In the genomic region with DNA sequence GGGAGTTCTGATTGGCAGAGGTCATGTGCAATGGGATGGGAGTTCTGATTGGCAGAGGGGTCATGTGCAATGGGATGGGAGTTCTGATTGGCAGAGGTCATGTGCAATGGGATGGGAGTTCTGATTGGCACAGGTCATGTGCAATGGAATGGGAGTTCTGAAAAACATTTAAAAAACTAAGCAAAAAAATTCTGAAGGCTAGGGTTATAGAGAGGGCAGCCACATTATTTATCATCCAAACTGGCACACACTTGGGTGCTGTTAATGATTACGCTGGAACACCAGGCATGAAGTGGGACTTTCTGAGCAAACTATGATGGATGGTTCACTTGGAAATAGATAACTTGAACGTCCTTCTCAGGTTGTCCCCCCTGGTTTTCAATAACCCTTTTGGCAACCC, we compare ENCODE assay signal across 31 cellular contexts.
"Had no signal": no experiment of that assay in that cellular context is flagged by ENCODE, and none has a peak within 500 bp of the region (broad histone marks: within the 10 kb centered on the region; RNA-seq: fewer than 3 reads in every experiment).

No MANE protein-coding gene starts in this region.

- H3K4me3 ChIP-seq: ascending aorta, heart left ventricle, sigmoid colon, stomach, tibial artery, upper lobe of right lung had no signal

- H3K27me3 ChIP-seq: ascending aorta, brain microvascular endothelial cell, neutrophil, sigmoid colon, stomach, tibial artery, upper lobe of right lung had no signal

- H3K9me3 ChIP-seq: ascending aorta, heart left ventricle, neutrophil, sigmoid colon, stomach, tibial artery, upper lobe of right lung had no signal

- ATAC-seq: activated CD4-positive, CD25-positive, alpha-beta regulatory T cell treated with anti-CD3 and anti-CD28 coated beads, Interleukin-2, amount 50 U/mL, for 24 hours; effector memory CD8-positive, alpha-beta T cell; heart left ventricle; left ventricle myocardium superior; stimulated activated effector memory CD8-positive, alpha-beta T cell treated with anti-CD3 and anti-CD28 coated beads, Interleukin-12 subunit alpha, Interleukin-12 subunit beta, amount 100 ng/mL, for 72 hours; upper lobe of right lung had no signal

- H3K9me3 Mint-ChIP-seq: activated naive CD4-positive, alpha-beta T cell treated with anti-CD3 and anti-CD28 coated beads for 36 hours; activated naive CD8-positive, alpha-beta T cell treated with anti-CD3 and anti-CD28 coated beads, Interleukin-2, amount 10 ng/mL, durations not matched to agents 7 days and 5 days; immature natural killer cell; nephron progenitor cell; T-helper 1 cell treated with Interleukin-12 subunit alpha and Interleukin-12 subunit beta and Interleukin-4 antibody, amounts not matched to agents 30 μg/mL and 1 μg/mL, for 36 hours had no signal

- H3K36me3 Mint-ChIP-seq: activated naive CD8-positive, alpha-beta T cell treated with anti-CD3 and anti-CD28 coated beads, Interleukin-2, amount 10 ng/mL, durations not matched to agents 7 days and 5 days; immature natural killer cell; stimulated activated effector memory CD8-positive, alpha-beta T cell treated with anti-CD3 and anti-CD28 coated beads, Interleukin-12 subunit alpha, Interleukin-12 subunit beta, amount 100 ng/mL, for 72 hours had no signal

- DNase-seq: activated CD4-positive, alpha-beta T cell treated with anti-CD3 and anti-CD28 coated beads for 48 hours; activated CD4-positive, alpha-beta T cell treated with anti-CD3 and anti-CD28 coated beads, Interleukin-2, amount 50 U/mL, for 48 hours; activated effector memory CD4-positive, alpha-beta T cell treated with anti-CD3 and anti-CD28 coated beads, Interleukin-2, amount 50 U/mL, for 16 hours; activated naive CD4-positive, alpha-beta T cell treated with anti-CD3 and anti-CD28 coated beads for 36 hours; activated naive CD8-positive, alpha-beta T cell treated with anti-CD3 and anti-CD28 coated beads, Interleukin-2, amount 10 ng/mL, durations not matched to agents 7 days and 5 days; brain microvascular endothelial cell; caudate nucleus; cortex of kidney; effector memory CD8-positive, alpha-beta T cell; foreskin fibroblast; heart left ventricle; hypothalamus; immature natural killer cell; left ventricle myocardium superior; mammary epithelial cell; nephron progenitor cell; retina; sigmoid colon; small intestine; stimulated activated CD4-positive, alpha-beta T cell treated with anti-CD3 and anti-CD28 coated beads, Interleukin-4, amount 100 ng/mL, for 24 hours; stomach; T-helper 9 cell; tibial artery; upper lobe of right lung; WERI-Rb-1 had no signal

- H3K36me3 ChIP-seq: ascending aorta, brain microvascular endothelial cell, heart left ventricle, neutrophil, sigmoid colon, stomach, tibial artery, upper lobe of right lung, WERI-Rb-1 had no signal

- H3K27ac ChIP-seq: ascending aorta, brain microvascular endothelial cell, heart left ventricle, neutrophil, sigmoid colon, stomach, tibial artery, upper lobe of right lung, WERI-Rb-1 had no signal

- H3K27ac Mint-ChIP-seq: activated naive CD4-positive, alpha-beta T cell treated with anti-CD3 and anti-CD28 coated beads for 36 hours; activated naive CD8-positive, alpha-beta T cell treated with anti-CD3 and anti-CD28 coated beads, Interleukin-2, amount 10 ng/mL, durations not matched to agents 7 days and 5 days; effector memory CD8-positive, alpha-beta T cell; immature natural killer cell; nephron progenitor cell; progenitor cell of endocrine pancreas; stimulated activated effector memory CD8-positive, alpha-beta T cell treated with anti-CD3 and anti-CD28 coated beads, Interleukin-12 subunit alpha, Interleukin-12 subunit beta, amount 100 ng/mL, for 72 hours; T-helper 1 cell treated with Interleukin-12 subunit alpha and Interleukin-12 subunit beta and Interleukin-4 antibody, amounts not matched to agents 30 μg/mL and 1 μg/mL, for 36 hours had no signal

- H3K4me1 ChIP-seq: ascending aorta, sigmoid colon, stomach, tibial artery, upper lobe of right lung had no signal
